ENCODE assay signal across 8 cellular contexts in genomic region chr1:109815809-109816791, GRCh38. TPM values are rescaled to one million over a fixed set of nuclear protein-coding genes. Genes with fewer than 3 reads are reported as not detected.
A peak's percentile ranks its signal among the peaks of the same experiment; 100 is the strongest.
DNase-seq lines count a peak whose midpoint lies in the region; ATAC-seq and TF ChIP-seq lines count a peak whose summit lies in the region.

No MANE protein-coding gene starts in this region.

- no peaks in the 10 kb centered on the region for H3K36me3 ChIP-seq in Karpas-422 (ENCODE audit: insufficient read depth, low read length)
- no peaks in the 10 kb centered on the region for H3K36me3 ChIP-seq in ascending aorta
- H3K36me3 ChIP-seq in tibial nerve, result no peaks in the 10 kb centered on the region

- no peak for TF ChIP-seq POLR2A in tibial nerve (IDR thresholded peaks at IDR 0.05)

- H2AFZ ChIP-seq in Karpas-422 (ENCODE audit: low read length), result no peak overlapping the region

- 56 to 67% methylated on average over 7 of the region's 7 CpGs for WGBS in tibial nerve, 2 donors

- no peak overlapping the region for H3K4me3 ChIP-seq in Karpas-422 (ENCODE audit: low read length)
- no peak overlapping the region for H3K4me3 ChIP-seq in ascending aorta
- H3K4me3 ChIP-seq in tibial nerve, result no peak overlapping the region

- peak; percentile 66 to 74 for TF ChIP-seq EP300 in tibial nerve (IDR thresholded peaks at IDR 0.05)

- H3K79me2 ChIP-seq in Karpas-422 (ENCODE audit: low read length), result no peaks in the 10 kb centered on the region

- peak; percentile 93 for DNase-seq in Karpas-422
- peak; percentile 53 to 85 for DNase-seq in ascending aorta (ENCODE audit: low spot score in 2 of 2)
- no peak for DNase-seq in tibial nerve (ENCODE audit: low spot score in 2 of 2)
- DNase-seq in stimulated activated naive CD4-positive, alpha-beta T cell (lab: John Stamatoyannopoulos, UW), result no peak
- DNase-seq in stimulated activated CD4-positive, alpha-beta T cell treated with anti-CD3 and anti-CD28 coated beads, Interleukin-1b, Interleukin-23, amount 100 ng/mL, for 48 hours, result no peak
- no peak for DNase-seq in HUDEP-2 (lab: John Stamatoyannopoulos, UW; ENCODE audit: unreplicated experiment in 76 of 76)

- H3K27me3 ChIP-seq in Karpas-422 (ENCODE audit: low read length) (peaks cover 4% of the 10 kb centered on the region; the same call in 1 of the 2 replicates), ascending aorta (no peaks in the 10 kb centered on the region), tibial nerve (no peaks in the 10 kb centered on the region)

- H3K9me3 ChIP-seq in Karpas-422 (ENCODE audit: low read length) (peaks cover 3% of the 10 kb centered on the region; the same call in 1 of the 2 replicates), ascending aorta (no peaks in the 10 kb centered on the region), tibial nerve (peaks cover 0 to 7% (median 0%) of the 10 kb centered on the region in 4 donors)

- H3K9ac ChIP-seq in Karpas-422 (ENCODE audit: low read length), result no peak overlapping the region

- intact Hi-C loops in ascending aorta (cut with DNase I), result loop anchor here (2.0 kb wide), 1 partner anchor 61 kb away; no protein-coding TSS in a partner anchor

- peaks cover 12% of the 10 kb centered on the region; the same call in 1 of the 2 replicates for H4K20me1 ChIP-seq in Karpas-422 (ENCODE audit: insufficient read depth, low read depth, low read length)

- TF ChIP-seq CTCF in ascending aorta (IDR thresholded peaks at IDR 0.05) (peak in 2 of 3 experiments; percentile 11 to 19), tibial nerve (IDR thresholded peaks at IDR 0.05) (no peak)

- H3K4me2 ChIP-seq in Karpas-422 (ENCODE audit: low read depth, low read length, poor library complexity, severe bottlenecking), result no peak overlapping the region

- H3K9me2 ChIP-seq in Karpas-422 (replicated peaks; ENCODE audit: insufficient read depth, low read length), result no peaks in the 10 kb centered on the region

- ATAC-seq in GM18502 (IDR thresholded peaks at IDR 0.05; ENCODE audit: poor library complexity, unreplicated experiment) (peak; percentile 93), GM21717 (IDR thresholded peaks at IDR 0.05; ENCODE audit: unreplicated experiment) (peak; percentile 91)

- no peak overlapping the region for H3K27ac ChIP-seq in Karpas-422 (ENCODE audit: low read length)
- peak overlapping the region; percentile 72 to 93 for H3K27ac ChIP-seq in ascending aorta
- H3K27ac ChIP-seq in tibial nerve, result peak overlapping the region in 1 of 4 donors; percentile 26

- H3K4me1 ChIP-seq in Karpas-422 (ENCODE audit: low read length) (peaks cover 13% of the 10 kb centered on the region), ascending aorta (peaks cover 10 to 15% of the 10 kb centered on the region in 2 donors), tibial nerve (peaks cover 0 to 39% (median 11%) of the 10 kb centered on the region in 4 donors)

RNA-seq across cellular contexts. Expression of gene EPS8L3, which starts 52.4 kb away (rescaled TPM):
- not detected in 2 replicates for total RNA-seq in Karpas-422 (2014; rRNA removed; shearing (Covaris generic); ENCODE audit: low replicate concordance)
- total RNA-seq in ascending aorta (not detected), tibial nerve (not detected)

Comparison
In these comparisons a context has a peak if more than half of its experiments do, and no peak if none do; other contexts are left out.
1. DNase-seq: peak in Karpas-422 (single experiment) and ascending aorta (2 of 2); none in tibial nerve (0 of 2), stimulated activated naive CD4-positive, alpha-beta T cell (0 of 6), stimulated activated CD4-positive, alpha-beta T cell treated with anti-CD3 and anti-CD28 coated beads, Interleukin-1b, Interleukin-23, amount 100 ng/mL, for 48 hours (single experiment) and HUDEP-2 (0 of 76).
2. CTCF ChIP-seq: peak in ascending aorta (2 of 3); none in tibial nerve (0 of 5).